8 cellular contexts compared by ENCODE assay signal in genomic region chr3:143119009-143119914, GRCh38. TPM values are rescaled to one million over a fixed set of nuclear protein-coding genes. Genes with fewer than 3 reads are reported as not detected.
DNase-seq lines count a peak whose midpoint lies in the region; ATAC-seq and TF ChIP-seq lines count a peak whose summit lies in the region.

A gene with protein sequence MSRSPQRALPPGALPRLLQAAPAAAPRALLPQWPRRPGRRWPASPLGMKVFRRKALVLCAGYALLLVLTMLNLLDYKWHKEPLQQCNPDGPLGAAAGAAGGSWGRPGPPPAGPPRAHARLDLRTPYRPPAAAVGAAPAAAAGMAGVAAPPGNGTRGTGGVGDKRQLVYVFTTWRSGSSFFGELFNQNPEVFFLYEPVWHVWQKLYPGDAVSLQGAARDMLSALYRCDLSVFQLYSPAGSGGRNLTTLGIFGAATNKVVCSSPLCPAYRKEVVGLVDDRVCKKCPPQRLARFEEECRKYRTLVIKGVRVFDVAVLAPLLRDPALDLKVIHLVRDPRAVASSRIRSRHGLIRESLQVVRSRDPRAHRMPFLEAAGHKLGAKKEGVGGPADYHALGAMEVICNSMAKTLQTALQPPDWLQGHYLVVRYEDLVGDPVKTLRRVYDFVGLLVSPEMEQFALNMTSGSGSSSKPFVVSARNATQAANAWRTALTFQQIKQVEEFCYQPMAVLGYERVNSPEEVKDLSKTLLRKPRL (plus strand): TSS chr3:143119771. CDS start chr3:143120817, 1,046 bp downstream.

- ATAC-seq in GM19438 (IDR thresholded peaks at IDR 0.05; ENCODE audit: low read depth, unreplicated experiment): peak; percentile 60
- ATAC-seq in HG03558 (IDR thresholded peaks at IDR 0.05; ENCODE audit: extremely low read depth, unreplicated experiment): peak; percentile 39
- peak; percentile 84 for ATAC-seq in stimulated activated naive CD8-positive, alpha-beta T cell treated with anti-CD3 and anti-CD28 coated beads, Interleukin-15, amount 100 ng/mL, for 72 hours

- CTCF ChIA-PET in OCI-LY7 (lab: Charles Lee; ENCODE audit: unreplicated experiment): no interaction called here

- H3K4me2 ChIP-seq in OCI-LY7 (ENCODE audit: low read length): peak within 1 kb of the TSS; percentile 95

- no peaks in the 10 kb centered on the region for H3K9me3 ChIP-seq in OCI-LY7 (ENCODE audit: low read length)

- H3K27ac Mint-ChIP-seq in activated T-helper 2 cell treated with anti-CD3 and anti-CD28 coated beads, Interferon-gamma antibody, Interleukin-2, Interleukin-4, amounts not matched to agents 10 μg/mL and 5 μg/mL and 100 μg/mL, durations not matched to agents 14 hours and 24 hours and 36 hours: peak within 1 kb of the TSS; percentile 75
- H3K27ac Mint-ChIP-seq in nephron: peak within 1 kb of the TSS; percentile 89 to 96 (median 91)
- peak within 1 kb of the TSS; percentile 91 to 93 for H3K27ac Mint-ChIP-seq in stimulated activated naive CD8-positive, alpha-beta T cell treated with anti-CD3 and anti-CD28 coated beads, Interleukin-15, amount 100 ng/mL, for 72 hours

- peaks cover 11% of the 10 kb centered on the region for H3K36me3 Mint-ChIP-seq in activated T-helper 2 cell treated with anti-CD3 and anti-CD28 coated beads, Interferon-gamma antibody, Interleukin-2, Interleukin-4, amounts not matched to agents 10 μg/mL and 5 μg/mL and 100 μg/mL, durations not matched to agents 14 hours and 24 hours and 36 hours (ENCODE audit: low read depth)
- peaks cover 12% of the 10 kb centered on the region for H3K36me3 Mint-ChIP-seq in nephron (ENCODE audit: low read depth)

- intact Hi-C loops in OCI-LY7 (cut with micrococcal nuclease; ENCODE audit: unreplicated experiment): loop anchor here (1.0 to 2.0 kb wide), 2 partner anchors 37 to 102 kb away; no protein-coding TSS in a partner anchor
- intact Hi-C loops in activated T-helper 2 cell treated with anti-CD3 and anti-CD28 coated beads, Interferon-gamma antibody, Interleukin-2, Interleukin-4, amounts not matched to agents 10 μg/mL and 5 μg/mL and 100 μg/mL, durations not matched to agents 14 hours and 24 hours and 36 hours (cut with micrococcal nuclease): loop anchor here (1.0 to 5.0 kb wide), 3 partner anchors 58 to 853 kb away; no protein-coding TSS in a partner anchor

- no peaks in the 10 kb centered on the region for H3K79me2 ChIP-seq in OCI-LY7 (ENCODE audit: insufficient read depth, low read depth, low read length)

- no peaks in the 10 kb centered on the region for H3K9me3 Mint-ChIP-seq in activated T-helper 2 cell treated with anti-CD3 and anti-CD28 coated beads, Interferon-gamma antibody, Interleukin-2, Interleukin-4, amounts not matched to agents 10 μg/mL and 5 μg/mL and 100 μg/mL, durations not matched to agents 14 hours and 24 hours and 36 hours
- H3K9me3 Mint-ChIP-seq in nephron: no peaks in the 10 kb centered on the region
- H3K9me3 Mint-ChIP-seq in stimulated activated naive CD8-positive, alpha-beta T cell treated with anti-CD3 and anti-CD28 coated beads, Interleukin-15, amount 100 ng/mL, for 72 hours: no peaks in the 10 kb centered on the region

- POLR2A ChIA-PET in OCI-LY7 (lab: Charles Lee): interaction anchor here (0.6 to 1.6 kb wide), 4 partner anchors 10 to 1153 kb away, joined by 3 to 4 read pairs (median 4); no protein-coding TSS in a partner anchor

- BruUV-seq in OCI-LY7 (replicated peaks; lab: Mats Ljungman, UMichigan): no TSS peak

- H3K27ac ChIP-seq in OCI-LY7 (ENCODE audit: low read depth, low read length, poor library complexity, severe bottlenecking): no peak within 1 kb of the TSS

- peak within 1 kb of the TSS; percentile 72 for H3K4me3 ChIP-seq in OCI-LY7 (ENCODE audit: low read depth, low read length, poor library complexity, severe bottlenecking)

- H2AFZ ChIP-seq in OCI-LY7 (ENCODE audit: low read length): peak within 1 kb of the TSS; percentile 93

- H3K4me1 ChIP-seq in OCI-LY7 (ENCODE audit: insufficient read depth, low read length, poor library complexity, severe bottlenecking): peaks cover 22% of the 10 kb centered on the region

- DNase-seq in COR-L47 (lab: John Stamatoyannopoulos, UW): peak; percentile 80
- DNase-seq in OCI-LY7 (ENCODE audit: low spot score): peak; percentile 84
- peak; percentile 75 for DNase-seq in activated T-helper 2 cell treated with anti-CD3 and anti-CD28 coated beads, Interferon-gamma antibody, Interleukin-2, Interleukin-4, amounts not matched to agents 10 μg/mL and 5 μg/mL and 100 μg/mL, durations not matched to agents 14 hours and 24 hours and 36 hours (ENCODE audit: low spot score)
- DNase-seq in fibroblast of the conjunctiva (ENCODE audit: low read depth): peak; percentile 58
- DNase-seq in stimulated activated naive CD8-positive, alpha-beta T cell treated with anti-CD3 and anti-CD28 coated beads, Interleukin-15, amount 100 ng/mL, for 72 hours: peak; percentile 77 to 78

- no peaks in the 10 kb centered on the region for H4K20me1 ChIP-seq in OCI-LY7 (ENCODE audit: insufficient read depth, low read length)

- H3K4me3 Mint-ChIP-seq in activated T-helper 2 cell treated with anti-CD3 and anti-CD28 coated beads, Interferon-gamma antibody, Interleukin-2, Interleukin-4, amounts not matched to agents 10 μg/mL and 5 μg/mL and 100 μg/mL, durations not matched to agents 14 hours and 24 hours and 36 hours (ENCODE audit: low read depth): peak within 1 kb of the TSS; percentile 89
- H3K4me3 Mint-ChIP-seq in nephron: peak within 1 kb of the TSS; percentile 91 to 93 (median 92)
- peak within 1 kb of the TSS; percentile 89 to 97 for H3K4me3 Mint-ChIP-seq in stimulated activated naive CD8-positive, alpha-beta T cell treated with anti-CD3 and anti-CD28 coated beads, Interleukin-15, amount 100 ng/mL, for 72 hours

- no peaks in the 10 kb centered on the region for H3K36me3 ChIP-seq in OCI-LY7 (ENCODE audit: insufficient read depth, low read length)

- H3K4me1 Mint-ChIP-seq in activated T-helper 2 cell treated with anti-CD3 and anti-CD28 coated beads, Interferon-gamma antibody, Interleukin-2, Interleukin-4, amounts not matched to agents 10 μg/mL and 5 μg/mL and 100 μg/mL, durations not matched to agents 14 hours and 24 hours and 36 hours (ENCODE audit: low read depth): peaks cover 48% of the 10 kb centered on the region
- H3K4me1 Mint-ChIP-seq in nephron: peaks cover 34% of the 10 kb centered on the region
- peaks cover 39% of the 10 kb centered on the region for H3K4me1 Mint-ChIP-seq in stimulated activated naive CD8-positive, alpha-beta T cell treated with anti-CD3 and anti-CD28 coated beads, Interleukin-15, amount 100 ng/mL, for 72 hours

- no peaks in the 10 kb centered on the region for H3K9me2 ChIP-seq in OCI-LY7 (ENCODE audit: insufficient read depth, low read length)

- H3K27me3 Mint-ChIP-seq in activated T-helper 2 cell treated with anti-CD3 and anti-CD28 coated beads, Interferon-gamma antibody, Interleukin-2, Interleukin-4, amounts not matched to agents 10 μg/mL and 5 μg/mL and 100 μg/mL, durations not matched to agents 14 hours and 24 hours and 36 hours (ENCODE audit: low read depth): peaks cover 10% of the 10 kb centered on the region
- peaks cover 48% of the 10 kb centered on the region for H3K27me3 Mint-ChIP-seq in nephron (ENCODE audit: low read depth)
- peaks cover 3% of the 10 kb centered on the region for H3K27me3 Mint-ChIP-seq in stimulated activated naive CD8-positive, alpha-beta T cell treated with anti-CD3 and anti-CD28 coated beads, Interleukin-15, amount 100 ng/mL, for 72 hours

- TF ChIP-seq CTCF in OCI-LY7 (conservative IDR thresholded peaks at IDR 0.05; ENCODE audit: low read length) (no peak), nephron (IDR thresholded peaks at IDR 0.05; ENCODE audit: unreplicated experiment in 3 of 3) (no peak)

RNA-seq across cellular contexts. Expression of the gene that starts here (rescaled TPM):
- 0.93 and 1.2 TPM in 2 replicates for total RNA-seq in OCI-LY7 (2014; rRNA removed; shearing (Covaris generic))
- total RNA-seq in OCI-LY7 (2022): 1.1 and 1.2 TPM in 2 replicates
- 7.4 and 7.7 TPM in 2 replicates for total RNA-seq in activated T-helper 2 cell treated with anti-CD3 and anti-CD28 coated beads, Interferon-gamma antibody, Interleukin-2, Interleukin-4, amounts not matched to agents 10 μg/mL and 5 μg/mL and 100 μg/mL, durations not matched to agents 14 hours and 24 hours and 36 hours
